10 cellular contexts compared by ENCODE assay signal in the genomic region with DNA sequence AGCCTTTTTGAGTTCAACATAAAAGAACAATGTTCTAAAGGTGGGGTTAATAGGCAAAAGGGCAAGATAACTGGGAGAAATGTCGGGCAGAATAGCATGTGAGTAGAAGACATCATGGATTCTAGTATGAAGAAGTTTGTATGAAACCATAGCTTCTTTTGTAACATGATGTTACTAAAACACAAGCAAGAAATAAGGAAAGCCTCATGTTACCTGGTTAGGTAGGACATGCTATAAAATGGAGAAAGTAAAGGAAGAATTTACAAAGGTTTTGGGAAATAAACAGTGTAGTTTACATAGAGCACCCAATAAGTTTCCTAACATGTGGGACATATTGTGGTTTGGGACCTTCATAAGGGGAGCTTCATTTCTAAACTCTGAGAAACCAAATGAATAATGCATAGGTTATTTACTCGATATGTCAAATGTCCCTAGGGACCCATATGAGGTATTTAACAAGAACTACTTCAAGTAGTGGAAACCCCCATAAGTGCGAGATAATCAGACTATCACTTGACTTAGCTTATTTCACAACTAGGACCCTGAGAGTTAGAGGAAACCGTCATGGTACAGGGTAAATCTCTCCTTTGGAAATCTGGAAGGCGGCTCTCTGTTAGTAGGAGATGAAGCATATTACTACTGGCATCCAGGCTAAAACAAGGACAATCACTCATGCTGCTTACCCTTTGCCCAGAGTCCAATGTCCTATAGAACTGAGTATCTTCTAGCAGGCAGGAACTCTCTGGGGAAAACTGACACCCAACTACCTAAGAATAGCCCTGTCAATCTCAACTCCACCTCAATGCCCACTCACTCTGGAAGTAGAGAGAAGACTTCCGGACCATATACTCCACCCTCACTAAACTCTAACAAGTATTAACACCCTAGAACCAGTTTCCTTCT. TPM values are rescaled to one million over a fixed set of nuclear protein-coding genes. Genes with fewer than 3 reads are reported as not detected.
DNase-seq lines count a peak whose midpoint lies in the region; ATAC-seq and TF ChIP-seq lines count a peak whose summit lies in the region.
"Had no signal": no experiment of that assay in that cellular context is flagged by ENCODE, and none has a peak within 500 bp of the region (broad histone marks: within the 10 kb centered on the region; RNA-seq: fewer than 3 reads in every experiment).

No MANE protein-coding gene starts in this region.

- intact Hi-C loops in left cardiac atrium (cut with DNase I): no loop called here
- intact Hi-C loops in vagina (cut with DNase I): no loop called here

- no peak overlapping the region for H3K4me3 ChIP-seq in SK-N-SH (ENCODE audit: low read depth in 2 of 2, low read length in 1 of 2)
- H3K4me3 ChIP-seq in vagina: no peak overlapping the region

- H3K4me2 ChIP-seq in SK-N-SH: no peak overlapping the region

- H3K4me1 ChIP-seq in SK-N-SH (ENCODE audit: control insufficient read depth in 1 of 2, insufficient read depth in 2 of 2, low read depth in 1 of 2, low read length in 1 of 2): no peaks in the 10 kb centered on the region
- H3K4me1 ChIP-seq in vagina: no peaks in the 10 kb centered on the region

- H4K20me1 ChIP-seq in SK-N-SH (ENCODE audit: insufficient read depth): no peaks in the 10 kb centered on the region

- H3K27ac ChIP-seq in SK-N-SH (ENCODE audit: low read depth in 2 of 2, low read length in 1 of 2) (no peak overlapping the region), vagina (no peak overlapping the region)
- H3K27ac ChIP-seq: epithelial cell of prostate had no signal

- H3K9me3 ChIP-seq in SK-N-SH (no peaks in the 10 kb centered on the region), vagina (no peaks in the 10 kb centered on the region)

- H2AFZ ChIP-seq in SK-N-SH (ENCODE audit: low read depth): no peak overlapping the region

- 95% methylated on average over 6 of the region's 6 CpGs for WGBS in SK-N-SH (ENCODE audit: low lambda C conversion rate)

- DNase-seq in GM10266 (ENCODE audit: extremely low spot score): peak; percentile 66
- DNase-seq in left cardiac atrium: no peak
- no peak for DNase-seq in NCI-H1092 treated with DMSO at 0.1 percent for 48 hours (lab: John Stamatoyannopoulos, UW)
- no peak for DNase-seq in SK-N-SH
- DNase-seq in vagina (ENCODE audit: extremely low spot score in 2 of 2): no peak
- no peak for DNase-seq in T-helper 2 cell
- DNase-seq: DND-41 had no signal

- TF ChIP-seq RAD21 in SK-N-SH (IDR thresholded peaks at IDR 0.05; ENCODE audit: low read length): no peak

- H3F3A ChIP-seq in SK-N-SH (replicated peaks; ENCODE audit: insufficient read depth): no peaks in the 10 kb centered on the region

- CTCF ChIA-PET in SK-N-SH (lab: Yijun Ruan, JAX): interaction anchor here (0.6 to 1.3 kb wide), 4 partner anchors 8 to 442 kb away, joined by 3 to 4 read pairs (median 3); no protein-coding TSS in a partner anchor

- TF ChIP-seq EP300 in SK-N-SH (IDR thresholded peaks at IDR 0.05; ENCODE audit: borderline replicate concordance in 1 of 2, low read depth in 1 of 2, low read length in 1 of 2): no peak

- no peaks in the 10 kb centered on the region for H3K9me2 ChIP-seq in SK-N-SH

- TF ChIP-seq POLR2A in vagina (IDR thresholded peaks at IDR 0.05): no peak

- TF ChIP-seq CTCF in GM10266 (IDR thresholded peaks at IDR 0.05; ENCODE audit: control insufficient read depth, insufficient read depth, low read depth, missing control alignments) (no peak), SK-N-SH (IDR thresholded peaks at IDR 0.05) (no peak), vagina (IDR thresholded peaks at IDR 0.05) (no peak)

- H3K27me3 ChIP-seq in SK-N-SH (ENCODE audit: insufficient read depth) (no peaks in the 10 kb centered on the region), vagina (no peaks in the 10 kb centered on the region)

- POLR2A ChIA-PET in SK-N-SH (lab: Yijun Ruan, JAX): no interaction called here

- no peaks in the 10 kb centered on the region for H3K36me3 ChIP-seq in SK-N-SH (replicated peaks in 1 of 2; ENCODE audit: control insufficient read depth in 1 of 2, insufficient read depth in 2 of 2, low read length in 1 of 2)
- H3K36me3 ChIP-seq in vagina: no peaks in the 10 kb centered on the region

- peaks cover 27% of the 10 kb centered on the region; the same call in 1 of the 2 replicates for H3K79me2 ChIP-seq in SK-N-SH (ENCODE audit: insufficient read depth)

- ATAC-seq in GM19397 (IDR thresholded peaks at IDR 0.05; ENCODE audit: unreplicated experiment) (peak; percentile 56), HG03097 (IDR thresholded peaks at IDR 0.05; ENCODE audit: low FRiP score, unreplicated experiment) (peak; percentile 84), left cardiac atrium (peak; percentile 50 to 67)

- H3K9ac ChIP-seq in SK-N-SH: no peak overlapping the region

TF ChIP-seq in SK-N-SH, 30 proteins besides CTCF, POLR2A, EP300 and RAD21:
- TF ChIP-seq SMC3 (IDR thresholded peaks at IDR 0.05; ENCODE audit: low read depth, low read length): no peak
- TF ChIP-seq FOXJ3 (CRISPR knock-in tag; IDR thresholded peaks at IDR 0.05): no peak
- TF ChIP-seq EZH2phosphoT487 (IDR thresholded peaks at IDR 0.05; ENCODE audit: borderline replicate concordance, low read depth): no peak
- TF ChIP-seq GATA2 (CRISPR knock-in tag; IDR thresholded peaks at IDR 0.05): no peak
- TF ChIP-seq, protein P1, sequence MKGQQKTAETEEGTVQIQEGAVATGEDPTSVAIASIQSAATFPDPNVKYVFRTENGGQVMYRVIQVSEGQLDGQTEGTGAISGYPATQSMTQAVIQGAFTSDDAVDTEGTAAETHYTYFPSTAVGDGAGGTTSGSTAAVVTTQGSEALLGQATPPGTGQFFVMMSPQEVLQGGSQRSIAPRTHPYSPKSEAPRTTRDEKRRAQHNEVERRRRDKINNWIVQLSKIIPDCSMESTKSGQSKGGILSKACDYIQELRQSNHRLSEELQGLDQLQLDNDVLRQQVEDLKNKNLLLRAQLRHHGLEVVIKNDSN (IDR thresholded peaks at IDR 0.05; ENCODE audit: borderline replicate concordance, low read depth): no peak
- TF ChIP-seq, protein P2, sequence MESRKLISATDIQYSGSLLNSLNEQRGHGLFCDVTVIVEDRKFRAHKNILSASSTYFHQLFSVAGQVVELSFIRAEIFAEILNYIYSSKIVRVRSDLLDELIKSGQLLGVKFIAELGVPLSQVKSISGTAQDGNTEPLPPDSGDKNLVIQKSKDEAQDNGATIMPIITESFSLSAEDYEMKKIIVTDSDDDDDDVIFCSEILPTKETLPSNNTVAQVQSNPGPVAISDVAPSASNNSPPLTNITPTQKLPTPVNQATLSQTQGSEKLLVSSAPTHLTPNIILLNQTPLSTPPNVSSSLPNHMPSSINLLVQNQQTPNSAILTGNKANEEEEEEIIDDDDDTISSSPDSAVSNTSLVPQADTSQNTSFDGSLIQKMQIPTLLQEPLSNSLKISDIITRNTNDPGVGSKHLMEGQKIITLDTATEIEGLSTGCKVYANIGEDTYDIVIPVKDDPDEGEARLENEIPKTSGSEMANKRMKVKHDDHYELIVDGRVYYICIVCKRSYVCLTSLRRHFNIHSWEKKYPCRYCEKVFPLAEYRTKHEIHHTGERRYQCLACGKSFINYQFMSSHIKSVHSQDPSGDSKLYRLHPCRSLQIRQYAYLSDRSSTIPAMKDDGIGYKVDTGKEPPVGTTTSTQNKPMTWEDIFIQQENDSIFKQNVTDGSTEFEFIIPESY (IDR thresholded peaks at IDR 0.05; ENCODE audit: borderline replicate concordance, low read depth): no peak
- TF ChIP-seq TAF1 (IDR thresholded peaks at IDR 0.05; ENCODE audit: borderline replicate concordance, low read depth, low read length): no peak
- TF ChIP-seq, protein P3, sequence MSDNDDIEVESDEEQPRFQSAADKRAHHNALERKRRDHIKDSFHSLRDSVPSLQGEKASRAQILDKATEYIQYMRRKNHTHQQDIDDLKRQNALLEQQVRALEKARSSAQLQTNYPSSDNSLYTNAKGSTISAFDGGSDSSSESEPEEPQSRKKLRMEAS (IDR thresholded peaks at IDR 0.05; ENCODE audit: low read depth): no peak
- TF ChIP-seq POLR2AphosphoS5 (IDR thresholded peaks at IDR 0.05; ENCODE audit: low read depth, low read length): no peak
TF ChIP-seq in SK-N-SH: peak in this region for 0.

RNA-seq across cellular contexts. Expression of a gene that starts 57.5 kb away (rescaled TPM):
- total RNA-seq in left cardiac atrium (100 to 1,000 TPM; 102 to 104 TPM), vagina (48.4 TPM)
- polyA plus RNA-seq in SK-N-SH (2012; rRNA removed): 19.5 and 22.8 TPM in 2 replicates
- 19.3 and 19.6 TPM in 2 replicates for polyA plus RNA-seq in SK-N-SH (2012; cell fraction: cytosol; rRNA removed)
- polyA plus RNA-seq in SK-N-SH (2012; cell fraction: nucleus; rRNA removed): 7.6 and 11.6 TPM in 2 replicates
